In genomic region chr5:72703876-72704275, GRCh38 we compare ENCODE assay signal across 28 cellular contexts.
"Had no signal": no experiment of that assay in that cellular context is flagged by ENCODE, and none has a peak within 500 bp of the region (broad histone marks: within the 10 kb centered on the region; RNA-seq: fewer than 3 reads in every experiment).

No MANE protein-coding gene starts in this region.

- H3K27ac Mint-ChIP-seq: dendritic cell treated with granulocyte-macrophage colony-stimulating factor and Interleukin-4, amounts not matched to agents 40 ng/mL and 50 ng/mL, for 4 days; effector memory CD8-positive, alpha-beta T cell; endodermal cell had no signal

- H3K9me3 ChIP-seq: colonic mucosa, esophagus muscularis mucosa, esophagus squamous epithelium, gastrocnemius medialis, gastroesophageal sphincter had no signal

- H3K4me3 Mint-ChIP-seq: dendritic cell treated with granulocyte-macrophage colony-stimulating factor and Interleukin-4, amounts not matched to agents 40 ng/mL and 50 ng/mL, for 4 days; effector memory CD8-positive, alpha-beta T cell; endodermal cell had no signal

- H3K4me1 ChIP-seq: colonic mucosa, esophagus muscularis mucosa, esophagus squamous epithelium, foreskin keratinocyte, gastrocnemius medialis, gastroesophageal sphincter, heart left ventricle, heart right ventricle had no signal

- FAIRE-seq: colon, endothelial cell of umbilical vein had no signal

- H3K4me3 ChIP-seq: colonic mucosa, coronary artery, dorsolateral prefrontal cortex, esophagus muscularis mucosa, esophagus squamous epithelium, gastrocnemius medialis, gastroesophageal sphincter, heart left ventricle, heart right ventricle, hepatocyte had no signal

- H2AFZ ChIP-seq: hepatocyte had no signal

- DNase-seq: colonic mucosa; cortex of kidney; dermis blood vessel endothelial cell; dorsolateral prefrontal cortex; effector CD4-positive, alpha-beta T cell; effector CD8-positive, alpha-beta T cell; effector memory CD4-positive, alpha-beta T cell; effector memory CD8-positive, alpha-beta T cell; endodermal cell; erythroblast; esophagus squamous epithelium; foreskin fibroblast; foreskin keratinocyte; foreskin melanocyte; gastrocnemius medialis; glutamatergic neuron; head of caudate nucleus; heart left ventricle; heart right ventricle had no signal

- H3K27ac ChIP-seq: colonic mucosa, coronary artery, dorsolateral prefrontal cortex, epithelial cell of prostate, esophagus muscularis mucosa, esophagus squamous epithelium, foreskin keratinocyte, gastrocnemius medialis, gastroesophageal sphincter, heart left ventricle, heart right ventricle, hepatocyte had no signal

- H3K36me3 ChIP-seq: colonic mucosa, esophagus muscularis mucosa, esophagus squamous epithelium, gastrocnemius medialis, gastroesophageal sphincter, heart left ventricle, heart right ventricle had no signal

- ATAC-seq: effector memory CD8-positive, alpha-beta T cell; esophagus mucosa; foreskin keratinocyte; gastrocnemius medialis; gastroesophageal sphincter; heart left ventricle; heart right ventricle had no signal

- H3K9me3 Mint-ChIP-seq: effector memory CD8-positive, alpha-beta T cell had no signal

- H3K27me3 ChIP-seq: colonic mucosa, dorsolateral prefrontal cortex, gastrocnemius medialis, gastroesophageal sphincter, heart left ventricle, hepatocyte had no signal

- H3K4me2 ChIP-seq: hepatocyte had no signal
